ENCODE assay signal across 21 cellular contexts in genomic region chr2:125730921-125731320, GRCh38.
"Had no signal": no experiment of that assay in that cellular context is flagged by ENCODE, and none has a peak within 500 bp of the region (broad histone marks: within the 10 kb centered on the region; RNA-seq: fewer than 3 reads in every experiment).

No MANE protein-coding gene starts in this region.

- H3K4me3 ChIP-seq: esophagus squamous epithelium, lung, ovary, right lobe of liver, suprapubic skin, thyroid gland, upper lobe of left lung, uterus had no signal

- DNase-seq: central memory CD4-positive, alpha-beta T cell; effector memory CD4-positive, alpha-beta T cell; esophagus squamous epithelium; foreskin fibroblast; left ventricle myocardium superior; mesenchymal stem cell; midbrain; naive thymus-derived CD4-positive, alpha-beta T cell; ovary; right lobe of liver; stimulated activated CD4-positive, alpha-beta T cell treated with anti-CD3 and anti-CD28 coated beads, Interleukin-4, amount 100 ng/mL, for 1 hour; stimulated activated CD8-positive, alpha-beta memory T cell treated with anti-CD3 and anti-CD28 coated beads, Interleukin-4, amount 100 ng/mL, for 48 hours; stimulated activated naive CD8-positive, alpha-beta T cell treated with anti-CD3 and anti-CD28 coated beads, Interleukin-15, Interleukin-2, amounts not matched to agents 100 U/mL and 50 U/mL, for 24 hours; thyroid gland; upper lobe of left lung; uterus had no signal

- FAIRE-seq: endometrium had no signal

- H3K27me3 ChIP-seq: esophagus squamous epithelium, neutrophil, ovary, right lobe of liver, suprapubic skin, thyroid gland, upper lobe of left lung, uterus had no signal

- H3K36me3 ChIP-seq: esophagus squamous epithelium, neutrophil, ovary, right lobe of liver, suprapubic skin, thyroid gland, upper lobe of left lung, uterus had no signal

- H3K4me1 ChIP-seq: esophagus squamous epithelium, right lobe of liver, suprapubic skin, thyroid gland, upper lobe of left lung, uterus had no signal

- H3K9me3 ChIP-seq: neutrophil, ovary, right lobe of liver, thyroid gland, upper lobe of left lung, uterus had no signal

- ATAC-seq: left ventricle myocardium superior; naive thymus-derived CD4-positive, alpha-beta T cell; right lobe of liver; stimulated activated effector memory CD8-positive, alpha-beta T cell treated with anti-CD3 and anti-CD28 coated beads, Interleukin-12 subunit alpha, Interleukin-12 subunit beta, amount 100 ng/mL, for 72 hours; stimulated activated naive CD8-positive, alpha-beta T cell treated with anti-CD3 and anti-CD28 coated beads, Interleukin-15, Interleukin-2, amounts not matched to agents 100 U/mL and 50 U/mL, for 24 hours had no signal

- H3K27ac ChIP-seq: esophagus squamous epithelium, neutrophil, ovary, right lobe of liver, suprapubic skin, thyroid gland, upper lobe of left lung, uterus had no signal
